Comparison of ENCODE assay signal across 8 cellular contexts in the genomic region with DNA sequence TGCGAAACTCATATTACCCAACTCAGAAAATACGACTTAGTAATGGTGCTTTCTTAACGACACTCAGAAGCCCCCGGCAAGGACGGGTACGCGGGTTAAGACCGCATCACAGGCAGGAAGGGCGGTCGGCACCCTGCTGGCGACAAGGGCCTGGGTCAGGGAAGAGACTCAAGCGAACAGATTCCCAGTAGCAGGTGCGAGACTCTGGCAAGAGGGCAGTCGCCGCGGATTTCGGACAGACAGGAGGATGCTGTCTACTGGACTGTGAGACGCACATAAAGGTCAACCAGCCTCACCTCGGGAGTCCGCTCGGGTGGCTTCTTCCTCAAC. TPM values are rescaled to one million over a fixed set of nuclear protein-coding genes. Genes with fewer than 3 reads are reported as not detected.
DNase-seq lines count a peak whose midpoint lies in the region; ATAC-seq and TF ChIP-seq lines count a peak whose summit lies in the region.

No MANE protein-coding gene starts in this region.

- H3K4me3 Mint-ChIP-seq in activated CD4-positive, alpha-beta T cell treated with anti-CD3 and anti-CD28 coated beads, Interleukin-2, amount 10 ng/mL, durations not matched to agents 24 days and 14 days: peak overlapping the region; percentile 96
- H3K4me3 Mint-ChIP-seq in stimulated activated naive B cell treated with anti-CD40 and anti-IgM and Interleukin-4, amounts not matched to agents 10 μg/mL and 1 μg/mL and 100 μg/mL, for 72 hours: peak overlapping the region; percentile 92 to 97

- H3K4me1 ChIP-seq in endocrine pancreas (ENCODE audit: control insufficient read depth, insufficient read depth, low read length): peaks cover 26% of the 10 kb centered on the region

- H3K36me3 Mint-ChIP-seq in activated CD4-positive, alpha-beta T cell treated with anti-CD3 and anti-CD28 coated beads, Interleukin-2, amount 10 ng/mL, durations not matched to agents 24 days and 14 days (ENCODE audit: low read depth): peaks cover 3% of the 10 kb centered on the region
- H3K36me3 Mint-ChIP-seq in stimulated activated naive B cell treated with anti-CD40 and anti-IgM and Interleukin-4, amounts not matched to agents 10 μg/mL and 1 μg/mL and 100 μg/mL, for 72 hours: peaks cover 0 to 4% of the 10 kb centered on the region in 2 donors

- peaks cover 25% of the 10 kb centered on the region for H3K4me1 Mint-ChIP-seq in activated CD4-positive, alpha-beta T cell treated with anti-CD3 and anti-CD28 coated beads, Interleukin-2, amount 10 ng/mL, durations not matched to agents 24 days and 14 days
- H3K4me1 Mint-ChIP-seq in stimulated activated naive B cell treated with anti-CD40 and anti-IgM and Interleukin-4, amounts not matched to agents 10 μg/mL and 1 μg/mL and 100 μg/mL, for 72 hours: peaks cover 19 to 24% of the 10 kb centered on the region in 2 donors

- peak; percentile 37 for DNase-seq in NCI-H2227 (lab: John Stamatoyannopoulos, UW; ENCODE audit: unreplicated experiment)
- no peak for DNase-seq in NCI-H2227 treated with DMSO at 0.1 percent for 48 hours (lab: John Stamatoyannopoulos, UW)
- DNase-seq in NB4 (ENCODE audit: low read depth): peak; percentile 84
- peak; percentile 89 for DNase-seq in activated CD4-positive, alpha-beta T cell treated with anti-CD3 and anti-CD28 coated beads, Interleukin-2, amount 10 ng/mL, durations not matched to agents 24 days and 14 days
- peak; percentile 51 for DNase-seq in mucosa of gallbladder (ENCODE audit: low spot score)
- no peak for DNase-seq in stimulated activated naive B cell treated with anti-CD40 and anti-IgM and Interleukin-4, amounts not matched to agents 10 μg/mL and 1 μg/mL and 100 μg/mL, for 72 hours

- no peaks in the 10 kb centered on the region for H3K36me3 ChIP-seq in endocrine pancreas (ENCODE audit: control insufficient read depth, insufficient read depth, low read length)

- no peaks in the 10 kb centered on the region for H3K27me3 ChIP-seq in endocrine pancreas (ENCODE audit: control insufficient read depth, insufficient read depth, low read length)

- no peak for TF ChIP-seq POLR2A in NB4 (IDR thresholded peaks at IDR 0.05; ENCODE audit: extremely low read depth, insufficient read length)

- peak; percentile 15 for ATAC-seq in HG02588 (IDR thresholded peaks at IDR 0.05; ENCODE audit: unreplicated experiment)
- ATAC-seq in stimulated activated naive B cell treated with anti-CD40 and anti-IgM and Interleukin-4, amounts not matched to agents 10 μg/mL and 1 μg/mL and 100 μg/mL, for 72 hours (replicated peaks): peak; percentile 42

- peak overlapping the region; percentile 96 for H3K27ac Mint-ChIP-seq in activated CD4-positive, alpha-beta T cell treated with anti-CD3 and anti-CD28 coated beads, Interleukin-2, amount 10 ng/mL, durations not matched to agents 24 days and 14 days
- peak overlapping the region; percentile 97 for H3K27ac Mint-ChIP-seq in stimulated activated naive B cell treated with anti-CD40 and anti-IgM and Interleukin-4, amounts not matched to agents 10 μg/mL and 1 μg/mL and 100 μg/mL, for 72 hours

- H3K27me3 Mint-ChIP-seq in activated CD4-positive, alpha-beta T cell treated with anti-CD3 and anti-CD28 coated beads, Interleukin-2, amount 10 ng/mL, durations not matched to agents 24 days and 14 days: peaks cover 3% of the 10 kb centered on the region
- no peaks in the 10 kb centered on the region for H3K27me3 Mint-ChIP-seq in stimulated activated naive B cell treated with anti-CD40 and anti-IgM and Interleukin-4, amounts not matched to agents 10 μg/mL and 1 μg/mL and 100 μg/mL, for 72 hours

- no peaks in the 10 kb centered on the region for H3K9me3 Mint-ChIP-seq in activated CD4-positive, alpha-beta T cell treated with anti-CD3 and anti-CD28 coated beads, Interleukin-2, amount 10 ng/mL, durations not matched to agents 24 days and 14 days
- H3K9me3 Mint-ChIP-seq in stimulated activated naive B cell treated with anti-CD40 and anti-IgM and Interleukin-4, amounts not matched to agents 10 μg/mL and 1 μg/mL and 100 μg/mL, for 72 hours: no peaks in the 10 kb centered on the region

- H3K4me3 ChIP-seq in NB4 (ENCODE audit: low read depth, low read length) (peak overlapping the region; percentile 92), endocrine pancreas (ENCODE audit: control insufficient read depth, insufficient read depth, low read length) (peak overlapping the region; percentile 95)

- intact Hi-C loops in activated CD4-positive, alpha-beta T cell treated with anti-CD3 and anti-CD28 coated beads, Interleukin-2, amount 10 ng/mL, durations not matched to agents 24 days and 14 days (cut with micrococcal nuclease): loop anchor here (1.0 to 10.0 kb wide), 6 partner anchors 36 to 1420 kb away; partner anchors contain the start of genes HSPA4 and LYRM7

- TF ChIP-seq CTCF in NB4 (IDR thresholded peaks at IDR 0.05; ENCODE audit: low read depth, low read length): no peak

- H3K9ac ChIP-seq in endocrine pancreas (ENCODE audit: control insufficient read depth, insufficient read depth, low read length): peak overlapping the region; percentile 93

- H3K9me3 ChIP-seq in endocrine pancreas (ENCODE audit: control insufficient read depth, low read length): no peaks in the 10 kb centered on the region

RNA-seq across cellular contexts. Expression of gene RAPGEF6, which starts 0.4 kb away (rescaled TPM):
- 31.8 and 34.9 TPM in 2 replicates for total RNA-seq in activated CD4-positive, alpha-beta T cell treated with anti-CD3 and anti-CD28 coated beads, Interleukin-2, amount 10 ng/mL, durations not matched to agents 24 days and 14 days
- 19.4 TPM for total RNA-seq in mucosa of gallbladder

Comparison
In these comparisons a context has a peak if more than half of its experiments do, and no peak if none do; other contexts are left out.
1. DNase-seq: peak in NCI-H2227 (single experiment), NB4 (single experiment), activated CD4-positive, alpha-beta T cell treated with anti-CD3 and anti-CD28 coated beads, Interleukin-2, amount 10 ng/mL, durations not matched to agents 24 days and 14 days (single experiment) and mucosa of gallbladder (single experiment); none in NCI-H2227 treated with DMSO at 0.1 percent for 48 hours (single experiment) and stimulated activated naive B cell treated with anti-CD40 and anti-IgM and Interleukin-4, amounts not matched to agents 10 μg/mL and 1 μg/mL and 100 μg/mL, for 72 hours (single experiment).